In genomic region chr18:45166341-45167108, GRCh38 we compare ENCODE assay signal across 13 cellular contexts.
A peak's percentile ranks its signal among the peaks of the same experiment; 100 is the strongest.
DNase-seq lines count a peak whose midpoint lies in the region; FAIRE-seq and TF ChIP-seq lines count a peak whose summit lies in the region.
"Had no signal": no experiment of that assay in that cellular context is flagged by ENCODE, and none has a peak within 500 bp of the region (broad histone marks: within the 10 kb centered on the region; RNA-seq: fewer than 3 reads in every experiment).

No MANE protein-coding gene starts in this region.

- no peak overlapping the region for H2AFZ ChIP-seq in H1 (ENCODE audit: low read length)
- no peak overlapping the region for H2AFZ ChIP-seq in trophoblast cell (ENCODE audit: insufficient read depth, low read length, poor library complexity)

- no peak overlapping the region for H2AK5ac ChIP-seq in H1 (ENCODE audit: low read depth, low read length)
- no peak overlapping the region for H2AK5ac ChIP-seq in trophoblast cell (ENCODE audit: low read length)

- no peak overlapping the region for H3K9ac ChIP-seq in H1 (replicated peaks in 1 of 4; ENCODE audit: extremely low read depth in 1 of 4, low read depth in 3 of 4, low read length in 3 of 4)
- H3K9ac ChIP-seq in trophoblast cell (ENCODE audit: low read length), result no peak overlapping the region

- H4K8ac ChIP-seq in H1 (ENCODE audit: extremely low read depth, insufficient read depth, low read length) (no peak overlapping the region; the same call in 1 of the 2 replicates), trophoblast cell (ENCODE audit: low read depth, low read length) (no peak overlapping the region)

- H3K9me3 Mint-ChIP-seq in Calu3 (ENCODE audit: low read depth, unreplicated experiment), result no peaks in the 10 kb centered on the region
- H3K9me3 Mint-ChIP-seq in activated naive CD4-positive, alpha-beta T cell treated with anti-CD3 and anti-CD28 coated beads for 36 hours, result no peaks in the 10 kb centered on the region
- H3K9me3 Mint-ChIP-seq in activated CD4-positive, alpha-beta memory T cell treated with anti-CD3 and anti-CD28 coated beads, Interleukin-2, amount 10 ng/mL, durations not matched to agents 7 days and 5 days, result no peaks in the 10 kb centered on the region
- H3K9me3 Mint-ChIP-seq: activated naive CD4-positive, alpha-beta T cell treated with anti-CD3 and anti-CD28 coated beads, Interleukin-2, amount 10 ng/mL, durations not matched to agents 7 days and 5 days; effector memory CD8-positive, alpha-beta T cell had no signal

- H3K4me1 Mint-ChIP-seq in Calu3 (ENCODE audit: low read depth, unreplicated experiment), result peaks cover 42% of the 10 kb centered on the region
- H3K4me1 Mint-ChIP-seq in activated naive CD4-positive, alpha-beta T cell treated with anti-CD3 and anti-CD28 coated beads for 36 hours (ENCODE audit: low read depth), result no peaks in the 10 kb centered on the region
- no peaks in the 10 kb centered on the region for H3K4me1 Mint-ChIP-seq in activated CD4-positive, alpha-beta memory T cell treated with anti-CD3 and anti-CD28 coated beads, Interleukin-2, amount 10 ng/mL, durations not matched to agents 7 days and 5 days
- H3K4me1 Mint-ChIP-seq: activated naive CD4-positive, alpha-beta T cell treated with anti-CD3 and anti-CD28 coated beads, Interleukin-2, amount 10 ng/mL, durations not matched to agents 7 days and 5 days had no signal

- no peak overlapping the region for H3K18ac ChIP-seq in H1 (ENCODE audit: extremely low read depth, low read length)
- no peak overlapping the region for H3K18ac ChIP-seq in trophoblast cell (ENCODE audit: low read length)

- H3K79me1 ChIP-seq in H1 (ENCODE audit: low read depth, low read length), result no peaks in the 10 kb centered on the region
- no peaks in the 10 kb centered on the region for H3K79me1 ChIP-seq in trophoblast cell (ENCODE audit: low read length)

- TF ChIP-seq EP300 in H1 (IDR thresholded peaks at IDR 0.05; ENCODE audit: borderline replicate concordance in 1 of 2, low read depth in 2 of 2, low read length in 2 of 2), result no peak

- H3K27ac ChIP-seq in H1 (ENCODE audit: low read depth, low read length) (no peak overlapping the region), trophoblast cell (ENCODE audit: low read depth, low read length) (no peak overlapping the region)
- H3K27ac ChIP-seq: lower lobe of right lung, sigmoid colon had no signal

- H4K5ac ChIP-seq in H1 (ENCODE audit: insufficient read length, low read depth, low read length), result no peak overlapping the region

- WGBS in H1 (ENCODE audit: extremely low coverage in 1 of 2, insufficient coverage in 1 of 2, insufficient read length in 1 of 2, insufficient replicate concordance in 2 of 2, low coverage in 1 of 2, low lambda C conversion rate in 2 of 2, missing lambda C conversion rate in 1 of 2), 2 experiments, result 89% methylated on average over 8 of the region's 8 CpGs; no CpG with 5 or more reads in 1 of the 2 experiments
- no CpG with 5 or more reads among the region's 8 CpGs for WGBS in trophoblast cell (ENCODE audit: extremely low coverage, insufficient coverage, insufficient read length)

- no peak overlapping the region for H3K56ac ChIP-seq in H1 (replicated peaks; ENCODE audit: insufficient read length, low read depth, low read length)

- H3K27ac Mint-ChIP-seq in Calu3 (ENCODE audit: unreplicated experiment), result no peak overlapping the region
- H3K27ac Mint-ChIP-seq in activated naive CD4-positive, alpha-beta T cell treated with anti-CD3 and anti-CD28 coated beads for 36 hours, result no peak overlapping the region
- H3K27ac Mint-ChIP-seq in activated CD4-positive, alpha-beta memory T cell treated with anti-CD3 and anti-CD28 coated beads, Interleukin-2, amount 10 ng/mL, durations not matched to agents 7 days and 5 days, result no peak overlapping the region
- H3K27ac Mint-ChIP-seq: activated naive CD4-positive, alpha-beta T cell treated with anti-CD3 and anti-CD28 coated beads, Interleukin-2, amount 10 ng/mL, durations not matched to agents 7 days and 5 days; effector memory CD8-positive, alpha-beta T cell had no signal

- no TSS peak for BruUV-seq in Calu3 (replicated peaks; lab: Mats Ljungman, UMichigan)

- H3K9me3 ChIP-seq in H1 (ENCODE audit: insufficient read depth in 2 of 2, low read depth in 1 of 2, low read length in 1 of 2) (no peaks in the 10 kb centered on the region), trophoblast cell (ENCODE audit: insufficient read depth, low read depth, low read length) (no peaks in the 10 kb centered on the region)
- H3K9me3 ChIP-seq: lower lobe of right lung, sigmoid colon had no signal

- H3K4me1 ChIP-seq in H1 (replicated peaks in 1 of 4; ENCODE audit: control insufficient read depth in 3 of 4, insufficient read depth in 4 of 4, low read length in 3 of 4) (no peaks in the 10 kb centered on the region), trophoblast cell (ENCODE audit: control insufficient read depth in 1 of 2, insufficient read depth in 2 of 2, low read length in 2 of 2) (peaks cover 0 to 3% of the 10 kb centered on the region in 2 experiments)

- peaks cover 4% of the 10 kb centered on the region for H3K36me3 Mint-ChIP-seq in Calu3 (ENCODE audit: insufficient read depth, unreplicated experiment)
- H3K36me3 Mint-ChIP-seq in activated naive CD4-positive, alpha-beta T cell treated with anti-CD3 and anti-CD28 coated beads for 36 hours (ENCODE audit: low read depth), result no peaks in the 10 kb centered on the region
- no peaks in the 10 kb centered on the region for H3K36me3 Mint-ChIP-seq in activated CD4-positive, alpha-beta memory T cell treated with anti-CD3 and anti-CD28 coated beads, Interleukin-2, amount 10 ng/mL, durations not matched to agents 7 days and 5 days (ENCODE audit: low read depth)
- H3K36me3 Mint-ChIP-seq: activated naive CD4-positive, alpha-beta T cell treated with anti-CD3 and anti-CD28 coated beads, Interleukin-2, amount 10 ng/mL, durations not matched to agents 7 days and 5 days had no signal

- H3K36me3 ChIP-seq in H1 (ENCODE audit: control insufficient read depth in 2 of 4, insufficient read depth in 4 of 4, low read length in 3 of 4) (no peaks in the 10 kb centered on the region), trophoblast cell (ENCODE audit: control insufficient read depth in 1 of 2, insufficient read depth in 2 of 2, low read length in 2 of 2) (no peaks in the 10 kb centered on the region)
- H3K36me3 ChIP-seq: lower lobe of right lung, sigmoid colon had no signal

- H4K12ac ChIP-seq in trophoblast cell (ENCODE audit: low read depth, low read length), result no peak overlapping the region

- no peak for TF ChIP-seq RAD21 in H1 (IDR thresholded peaks at IDR 0.05 in 1 of 2, conservative IDR thresholded peaks at IDR 0.05 in 1 of 2; ENCODE audit: low read depth in 2 of 2, low read length in 2 of 2)

- H3K4me3 Mint-ChIP-seq in Calu3 (ENCODE audit: low read depth, unreplicated experiment), result no peak overlapping the region
- H3K4me3 Mint-ChIP-seq in activated naive CD4-positive, alpha-beta T cell treated with anti-CD3 and anti-CD28 coated beads for 36 hours, result no peak overlapping the region
- no peak overlapping the region for H3K4me3 Mint-ChIP-seq in activated CD4-positive, alpha-beta memory T cell treated with anti-CD3 and anti-CD28 coated beads, Interleukin-2, amount 10 ng/mL, durations not matched to agents 7 days and 5 days
- H3K4me3 Mint-ChIP-seq: activated naive CD4-positive, alpha-beta T cell treated with anti-CD3 and anti-CD28 coated beads, Interleukin-2, amount 10 ng/mL, durations not matched to agents 7 days and 5 days; effector memory CD8-positive, alpha-beta T cell had no signal

- H2BK5ac ChIP-seq in H1 (ENCODE audit: low read depth, low read length), result no peak overlapping the region
- H2BK5ac ChIP-seq in trophoblast cell (ENCODE audit: low read depth, low read length, poor library complexity), result no peak overlapping the region

- DNase-seq in Calu3 (peak; percentile 56), NCI-H446 treated with DMSO at 0.1 percent for 48 hours (lab: John Stamatoyannopoulos, UW) (peak; percentile 37), H1 (ENCODE audit: low read depth in 1 of 2, low spot score in 2 of 2) (no peak), trophoblast cell (peak; percentile 68 to 81), NCI-H2081 treated with DMSO at 0.1 percent for 48 hours (lab: John Stamatoyannopoulos, UW) (no peak)
- no peak for DNase-seq in activated naive CD4-positive, alpha-beta T cell treated with anti-CD3 and anti-CD28 coated beads for 36 hours
- DNase-seq in activated CD4-positive, alpha-beta memory T cell treated with anti-CD3 and anti-CD28 coated beads, Interleukin-2, amount 10 ng/mL, durations not matched to agents 7 days and 5 days, result no peak
- no peak for DNase-seq in NK-92 treated with Interleukin-12 subunit alpha and Interleukin-12 subunit beta, amount 100 ng/mL, for 24 hours (lab: John Stamatoyannopoulos, UW)
- DNase-seq: activated CD4-positive, alpha-beta T cell treated with anti-CD3 and anti-CD28 coated beads for 48 hours; activated naive CD4-positive, alpha-beta T cell treated with anti-CD3 and anti-CD28 coated beads, Interleukin-2, amount 10 ng/mL, durations not matched to agents 7 days and 5 days; effector memory CD8-positive, alpha-beta T cell; lower lobe of right lung; sigmoid colon had no signal

- H2BK120ac ChIP-seq in H1 (replicated peaks; ENCODE audit: low read depth, low read length) (no peak overlapping the region), trophoblast cell (ENCODE audit: insufficient read depth, low read length, poor library complexity) (no peak overlapping the region)

- H3K27me3 ChIP-seq in H1 (replicated peaks in 1 of 4; ENCODE audit: control insufficient read depth in 3 of 4, extremely low read depth in 1 of 4, insufficient read depth in 3 of 4, low read length in 3 of 4) (no peaks in the 10 kb centered on the region), trophoblast cell (ENCODE audit: insufficient read depth, low read length) (no peaks in the 10 kb centered on the region)
- H3K27me3 ChIP-seq: sigmoid colon had no signal

- H3K79me2 ChIP-seq in H1 (ENCODE audit: control insufficient read depth in 1 of 2, insufficient read depth in 2 of 2, low read length in 2 of 2) (no peaks in the 10 kb centered on the region), trophoblast cell (ENCODE audit: control insufficient read depth, insufficient read depth, low read length, poor library complexity) (no peaks in the 10 kb centered on the region)

- H2BK12ac ChIP-seq in H1 (ENCODE audit: low read depth, low read length) (no peak overlapping the region), trophoblast cell (ENCODE audit: low read length) (no peak overlapping the region)

- intact Hi-C loops in Calu3 (cut with micrococcal nuclease; ENCODE audit: unreplicated experiment), result no loop called here
- intact Hi-C loops in activated naive CD4-positive, alpha-beta T cell treated with anti-CD3 and anti-CD28 coated beads for 36 hours (cut with micrococcal nuclease), result no loop called here

- CTCF ChIA-PET in Calu3 (lab: Charles Lee) (no interaction called here), H1 (lab: Charles Lee; ENCODE audit: partially characterized antibody) (interaction anchor here (0.5 kb wide), 1 partner anchor 569 kb away, joined by 3 read pairs; no protein-coding TSS in a partner anchor)
- CTCF ChIA-PET in activated naive CD4-positive, alpha-beta T cell treated with anti-CD3 and anti-CD28 coated beads for 36 hours (lab: Charles Lee), result no interaction called here
- CTCF ChIA-PET in activated CD4-positive, alpha-beta memory T cell treated with anti-CD3 and anti-CD28 coated beads, Interleukin-2, amount 10 ng/mL, durations not matched to agents 7 days and 5 days (lab: Charles Lee), result no interaction called here

- H3K14ac ChIP-seq in H1 (ENCODE audit: insufficient read length), result no peak overlapping the region
- H3K14ac ChIP-seq in trophoblast cell (ENCODE audit: low read length), result no peak overlapping the region

- TF ChIP-seq POLR2A in H1 (IDR thresholded peaks at IDR 0.05; ENCODE audit: control extremely low read depth in 1 of 2, low read depth in 2 of 2, low read length in 2 of 2), result no peak

- TF ChIP-seq CTCF in Calu3 (IDR thresholded peaks at IDR 0.05; ENCODE audit: unreplicated experiment) (no peak), H1 (IDR thresholded peaks at IDR 0.05; ENCODE audit: control extremely low read depth in 1 of 3, insufficient read depth in 1 of 3, low read depth in 1 of 3, low read length in 3 of 3) (no peak)

- H2BK15ac ChIP-seq in H1 (ENCODE audit: low read length), result no peak overlapping the region

- no peaks in the 10 kb centered on the region for H4K20me1 ChIP-seq in H1 (replicated peaks in 1 of 2; ENCODE audit: control insufficient read depth in 1 of 2, insufficient read depth in 2 of 2, low read length in 2 of 2)

- H3K4me2 ChIP-seq in H1 (ENCODE audit: insufficient read depth in 1 of 2, low read depth in 2 of 2, low read length in 2 of 2), result no peak overlapping the region
- no peak overlapping the region for H3K4me2 ChIP-seq in trophoblast cell (ENCODE audit: low read length)

- POLR2A ChIA-PET in H1 (lab: Charles Lee; ENCODE audit: partially characterized antibody), result no interaction called here
- POLR2A ChIA-PET in activated CD4-positive, alpha-beta memory T cell treated with anti-CD3 and anti-CD28 coated beads, Interleukin-2, amount 10 ng/mL, durations not matched to agents 7 days and 5 days (lab: Charles Lee), result no interaction called here

- H3K23me2 ChIP-seq in H1 (ENCODE audit: low read depth, low read length), result no peaks in the 10 kb centered on the region

- H3K4me3 ChIP-seq in H1 (ENCODE audit: extremely low read depth in 1 of 4, insufficient read depth in 2 of 4, low read depth in 3 of 4, low read length in 4 of 4) (no peak overlapping the region), trophoblast cell (ENCODE audit: low read depth, low read length) (no peak overlapping the region)
- H3K4me3 ChIP-seq: lower lobe of right lung, sigmoid colon had no signal

- H3K4ac ChIP-seq in H1 (replicated peaks; ENCODE audit: insufficient read length, low read depth, low read length) (no peak overlapping the region), trophoblast cell (ENCODE audit: low read depth, low read length) (no peak overlapping the region)

- no peak overlapping the region for H2BK20ac ChIP-seq in H1 (ENCODE audit: low read length)

- H4K91ac ChIP-seq in H1 (replicated peaks; ENCODE audit: insufficient read length, low read length), result no peak overlapping the region
- no peak overlapping the region for H4K91ac ChIP-seq in trophoblast cell (ENCODE audit: low read depth, low read length)

- H3K27me3 Mint-ChIP-seq in Calu3 (ENCODE audit: unreplicated experiment), result no peaks in the 10 kb centered on the region
- peaks cover 2% of the 10 kb centered on the region for H3K27me3 Mint-ChIP-seq in activated naive CD4-positive, alpha-beta T cell treated with anti-CD3 and anti-CD28 coated beads for 36 hours (ENCODE audit: low read depth)
- H3K27me3 Mint-ChIP-seq in activated CD4-positive, alpha-beta memory T cell treated with anti-CD3 and anti-CD28 coated beads, Interleukin-2, amount 10 ng/mL, durations not matched to agents 7 days and 5 days, result peaks cover 18% of the 10 kb centered on the region
- H3K27me3 Mint-ChIP-seq: activated naive CD4-positive, alpha-beta T cell treated with anti-CD3 and anti-CD28 coated beads, Interleukin-2, amount 10 ng/mL, durations not matched to agents 7 days and 5 days had no signal

- no peak for FAIRE-seq in H1 (lab: Jason Lieb, UNC)

- H3K23ac ChIP-seq in H1 (ENCODE audit: insufficient read length), result no peak overlapping the region
- H3K23ac ChIP-seq in trophoblast cell (ENCODE audit: low read length), result no peak overlapping the region

Comparison
In these comparisons a context has a peak if more than half of its experiments do, and no peak if none do; other contexts are left out.
1. DNase-seq: peak in Calu3 (single experiment), NCI-H446 treated with DMSO at 0.1 percent for 48 hours (single experiment) and trophoblast cell (2 of 2); none in H1 (0 of 2), activated naive CD4-positive, alpha-beta T cell treated with anti-CD3 and anti-CD28 coated beads for 36 hours (single experiment), NCI-H2081 treated with DMSO at 0.1 percent for 48 hours (single experiment), activated CD4-positive, alpha-beta memory T cell treated with anti-CD3 and anti-CD28 coated beads, Interleukin-2, amount 10 ng/mL, durations not matched to agents 7 days and 5 days (single experiment) and NK-92 treated with Interleukin-12 subunit alpha and Interleukin-12 subunit beta, amount 100 ng/mL, for 24 hours (single experiment).